ENCODE assay signal across 31 cellular contexts in the genomic region with DNA sequence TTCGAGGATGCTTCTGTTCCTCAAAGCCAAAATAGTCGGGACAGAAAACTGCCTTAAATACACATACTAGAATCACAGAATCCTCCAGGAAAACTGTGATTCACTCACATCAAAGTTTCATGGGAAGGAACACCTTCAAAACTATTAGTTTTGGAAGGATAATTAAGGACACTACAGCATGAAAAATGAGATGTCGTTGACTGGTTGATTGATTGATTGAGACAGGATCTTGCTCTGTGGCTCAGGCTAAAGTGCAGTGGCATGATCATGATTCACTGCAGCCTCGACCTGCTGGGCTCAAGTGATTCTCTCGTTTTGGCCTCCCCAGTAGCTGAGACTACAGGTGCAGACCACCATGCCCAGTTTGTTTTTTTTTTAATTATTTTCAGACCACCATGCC.
"Had no signal": no experiment of that assay in that cellular context is flagged by ENCODE, and none has a peak within 500 bp of the region (broad histone marks: within the 10 kb centered on the region; RNA-seq: fewer than 3 reads in every experiment).

No MANE protein-coding gene starts in this region.

- H3K9me3 ChIP-seq: body of pancreas, breast epithelium had no signal

- ATAC-seq: activated CD8-positive, alpha-beta T cell treated with anti-CD3 and anti-CD28 coated beads for 36 hours; activated naive CD8-positive, alpha-beta T cell treated with anti-CD3 and anti-CD28 coated beads, Interleukin-2, amount 50 U/mL, for 24 hours; activated T-cell treated with anti-CD3 and anti-CD28 coated beads, Interleukin-2, amount 50 U/mL, for 4 hours; activated T-cell treated with anti-CD3 and anti-CD28 coated beads, Interleukin-2, amount 50 U/mL, for 72 hours; activated T-helper 17 cell treated with anti-CD3 and anti-CD28 coated beads, Interleukin-2, amount 50 U/mL, for 72 hours; body of pancreas; T-helper 17 cell had no signal

- H3K27me3 ChIP-seq: body of pancreas, brain microvascular endothelial cell, breast epithelium had no signal

- FAIRE-seq: astrocyte, colon, TTC549 had no signal

- H3K4me1 ChIP-seq: breast epithelium had no signal

- H3K36me3 ChIP-seq: brain microvascular endothelial cell, breast epithelium had no signal

- H3K27ac ChIP-seq: body of pancreas, brain microvascular endothelial cell, breast epithelium had no signal

- H3K4me3 ChIP-seq: body of pancreas, breast epithelium had no signal

- DNase-seq: activated B cell treated with CpG ODN at 0.5 μM for 24 hours; activated CD4-positive, alpha-beta memory T cell treated with anti-CD3 and anti-CD28 coated beads for 36 hours; activated CD4-positive, alpha-beta T cell treated with anti-CD3 and anti-CD28 coated beads for 4 hours; activated CD4-positive, alpha-beta T cell treated with anti-CD3 and anti-CD28 coated beads, Interleukin-2, amount 10 ng/mL, durations not matched to agents 24 days and 14 days; activated CD4-positive, alpha-beta T cell treated with anti-CD3 and anti-CD28 coated beads, Interleukin-2, amount 50 U/mL, for 1 hour; activated CD4-positive, alpha-beta T cell treated with anti-CD3 and anti-CD28 coated beads, Interleukin-2, amount 50 U/mL, for 4 hours; activated CD4-positive, CD25-positive, alpha-beta regulatory T cell treated with anti-CD3 and anti-CD28 coated beads, Interleukin-2, amount 50 U/mL, for 72 hours; activated CD8-positive, alpha-beta memory T cell treated with anti-CD3 and anti-CD28 coated beads, Interleukin-2, amount 50 U/mL, for 4 hours; activated CD8-positive, alpha-beta T cell treated with anti-CD3 and anti-CD28 coated beads for 36 hours; activated effector memory CD4-positive, alpha-beta T cell treated with anti-CD3 and anti-CD28 coated beads, Interleukin-2, amount 50 U/mL, for 16 hours; activated gamma-delta T cell treated with Interleukin-2 at 50 U/mL for 16 hours; activated naive CD4-positive, alpha-beta T cell treated with anti-CD3 and anti-CD28 coated beads, Interleukin-2, amount 10 ng/mL, durations not matched to agents 7 days and 5 days; activated naive CD4-positive, alpha-beta T cell treated with Interleukin-2 at 50 U/mL for 16 hours; activated naive CD8-positive, alpha-beta T cell treated with anti-CD3 and anti-CD28 coated beads, Interleukin-2, amount 10 ng/mL, durations not matched to agents 7 days and 5 days; activated naive CD8-positive, alpha-beta T cell treated with anti-CD3 and anti-CD28 coated beads, Interleukin-2, amount 50 U/mL, for 24 hours; activated T-cell treated with anti-CD3 and anti-CD28 coated beads for 4 hours; activated T-cell treated with anti-CD3 and anti-CD28 coated beads, Interleukin-2, amount 50 U/mL, for 1 hour; activated T-cell treated with anti-CD3 and anti-CD28 coated beads, Interleukin-2, amount 50 U/mL, for 4 hours; activated T-cell treated with anti-CD3 and anti-CD28 coated beads, Interleukin-2, amount 50 U/mL, for 72 hours; amygdala; aorta; body of pancreas; brain microvascular endothelial cell; central memory CD4-positive, alpha-beta T cell; T-helper 17 cell; T1000 had no signal
